19 cellular contexts compared by ENCODE assay signal in the genomic region with DNA sequence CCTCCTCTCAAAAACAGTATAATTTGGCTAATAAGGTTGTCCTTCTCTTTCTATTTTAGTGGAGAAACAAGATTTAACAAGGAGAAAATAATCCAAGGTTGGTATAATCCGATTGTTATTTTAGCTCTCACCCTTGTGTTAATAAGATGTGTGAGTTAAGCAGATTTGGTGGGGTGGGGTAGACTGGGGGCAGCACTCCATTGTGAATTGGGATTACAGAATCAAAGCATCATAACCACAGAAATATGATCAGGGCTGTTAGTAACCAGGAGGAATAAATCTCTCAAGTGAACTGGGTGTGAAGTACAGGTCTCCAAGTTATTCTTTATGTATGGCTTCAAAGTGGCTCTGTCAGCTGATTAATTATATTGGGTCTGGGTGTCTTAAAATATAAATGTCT. TPM values are rescaled to one million over a fixed set of nuclear protein-coding genes. Genes with fewer than 3 reads are reported as not detected.
DNase-seq lines count a peak whose midpoint lies in the region; ATAC-seq and TF ChIP-seq lines count a peak whose summit lies in the region.
"Had no signal": no experiment of that assay in that cellular context is flagged by ENCODE, and none has a peak within 500 bp of the region (broad histone marks: within the 10 kb centered on the region; RNA-seq: fewer than 3 reads in every experiment).

No MANE protein-coding gene starts in this region.

- H3K27me3 Mint-ChIP-seq in activated T-cell treated with anti-CD3 and anti-CD28 coated beads, Interleukin-2, amount 50 U/mL, for 24 hours, result no peaks in the 10 kb centered on the region
- no peaks in the 10 kb centered on the region for H3K27me3 Mint-ChIP-seq in activated T-cell treated with anti-CD3 and anti-CD28 coated beads, Interleukin-2, amount 50 U/mL, for 4 hours (ENCODE audit: low read depth)
- H3K27me3 Mint-ChIP-seq in brain, result no peaks in the 10 kb centered on the region
- no peaks in the 10 kb centered on the region for H3K27me3 Mint-ChIP-seq in stimulated activated memory B cell treated with anti-CD40 and anti-IgM and Interleukin-4, amounts not matched to agents 10 μg/mL and 1 μg/mL and 100 μg/mL, for 72 hours
- H3K27me3 Mint-ChIP-seq: IgD-negative memory B cell had no signal

- no peak for ATAC-seq in activated T-cell treated with anti-CD3 and anti-CD28 coated beads, Interleukin-2, amount 50 U/mL, for 4 hours
- no peak for ATAC-seq in stimulated activated memory B cell treated with anti-CD40 and anti-IgM and Interleukin-4, amounts not matched to agents 10 μg/mL and 1 μg/mL and 100 μg/mL, for 72 hours
- ATAC-seq in GM21367 (IDR thresholded peaks at IDR 0.05; ENCODE audit: unreplicated experiment), result no peak
- ATAC-seq: A549; CD8-positive, alpha-beta T cell; HCT116 had no signal

- no peak for TF ChIP-seq CTCF in brain (conservative IDR thresholded peaks at IDR 0.05)

- H3K4me1 Mint-ChIP-seq in activated T-cell treated with anti-CD3 and anti-CD28 coated beads, Interleukin-2, amount 50 U/mL, for 24 hours (ENCODE audit: low read depth), result peaks cover 14% of the 10 kb centered on the region
- H3K4me1 Mint-ChIP-seq in activated T-cell treated with anti-CD3 and anti-CD28 coated beads, Interleukin-2, amount 50 U/mL, for 4 hours (ENCODE audit: low read depth), result peaks cover 3% of the 10 kb centered on the region
- peaks cover 26% of the 10 kb centered on the region for H3K4me1 Mint-ChIP-seq in brain
- peaks cover 23% of the 10 kb centered on the region for H3K4me1 Mint-ChIP-seq in stimulated activated memory B cell treated with anti-CD40 and anti-IgM and Interleukin-4, amounts not matched to agents 10 μg/mL and 1 μg/mL and 100 μg/mL, for 72 hours

- peaks cover 60% of the 10 kb centered on the region for H3K36me3 Mint-ChIP-seq in activated T-cell treated with anti-CD3 and anti-CD28 coated beads, Interleukin-2, amount 50 U/mL, for 24 hours (ENCODE audit: low read depth)
- H3K36me3 Mint-ChIP-seq in activated T-cell treated with anti-CD3 and anti-CD28 coated beads, Interleukin-2, amount 50 U/mL, for 4 hours (ENCODE audit: insufficient read depth), result peaks cover 20% of the 10 kb centered on the region
- peaks cover 76% of the 10 kb centered on the region for H3K36me3 Mint-ChIP-seq in brain
- peaks cover 41% of the 10 kb centered on the region for H3K36me3 Mint-ChIP-seq in stimulated activated memory B cell treated with anti-CD40 and anti-IgM and Interleukin-4, amounts not matched to agents 10 μg/mL and 1 μg/mL and 100 μg/mL, for 72 hours

- no peaks in the 10 kb centered on the region for H3K9me3 Mint-ChIP-seq in activated T-cell treated with anti-CD3 and anti-CD28 coated beads, Interleukin-2, amount 50 U/mL, for 24 hours
- H3K9me3 Mint-ChIP-seq in activated T-cell treated with anti-CD3 and anti-CD28 coated beads, Interleukin-2, amount 50 U/mL, for 4 hours, result no peaks in the 10 kb centered on the region
- peaks cover 2 to 19% (median 3%) of the 10 kb centered on the region in 5 experiments for H3K9me3 Mint-ChIP-seq in brain
- no peaks in the 10 kb centered on the region for H3K9me3 Mint-ChIP-seq in stimulated activated memory B cell treated with anti-CD40 and anti-IgM and Interleukin-4, amounts not matched to agents 10 μg/mL and 1 μg/mL and 100 μg/mL, for 72 hours
- H3K9me3 Mint-ChIP-seq: CD8-positive, alpha-beta T cell; IgD-negative memory B cell had no signal

- H3K27ac Mint-ChIP-seq in activated T-cell treated with anti-CD3 and anti-CD28 coated beads, Interleukin-2, amount 50 U/mL, for 24 hours, result peak overlapping the region; percentile 48
- H3K27ac Mint-ChIP-seq in brain, result peak overlapping the region in 3 of 5 experiments; percentile 18 to 68 (median 61)
- H3K27ac Mint-ChIP-seq in stimulated activated memory B cell treated with anti-CD40 and anti-IgM and Interleukin-4, amounts not matched to agents 10 μg/mL and 1 μg/mL and 100 μg/mL, for 72 hours, result peak overlapping the region; percentile 24
- H3K27ac Mint-ChIP-seq: CD8-positive, alpha-beta T cell had no signal

- no peak for DNase-seq in activated T-cell treated with anti-CD3 and anti-CD28 coated beads, Interleukin-2, amount 50 U/mL, for 24 hours
- no peak for DNase-seq in activated T-cell treated with anti-CD3 and anti-CD28 coated beads, Interleukin-2, amount 50 U/mL, for 4 hours
- DNase-seq in NCI-H82 (lab: John Stamatoyannopoulos, UW) (peak; percentile 93), H4 (ENCODE audit: low spot score) (no peak)
- no peak for DNase-seq in effector CD8-positive, alpha-beta T cell (lab: John Stamatoyannopoulos, UW)
- DNase-seq: CD8-positive, alpha-beta T cell; COR-L47; DMS53; GF-D8 had no signal

- H3K4me3 Mint-ChIP-seq in activated T-cell treated with anti-CD3 and anti-CD28 coated beads, Interleukin-2, amount 50 U/mL, for 24 hours, result no peak overlapping the region
- no peak overlapping the region for H3K4me3 Mint-ChIP-seq in activated T-cell treated with anti-CD3 and anti-CD28 coated beads, Interleukin-2, amount 50 U/mL, for 4 hours
- H3K4me3 Mint-ChIP-seq in brain, result peak overlapping the region in 1 of 5 experiments; percentile 12
- no peak overlapping the region for H3K4me3 Mint-ChIP-seq in stimulated activated memory B cell treated with anti-CD40 and anti-IgM and Interleukin-4, amounts not matched to agents 10 μg/mL and 1 μg/mL and 100 μg/mL, for 72 hours
- H3K4me3 Mint-ChIP-seq: CD14-positive monocyte; CD8-positive, alpha-beta T cell; IgD-negative memory B cell had no signal

RNA-seq across cellular contexts. Expression of gene TIGAR, which starts 10.2 kb away (rescaled TPM):
- total RNA-seq in activated T-cell treated with anti-CD3 and anti-CD28 coated beads, Interleukin-2, amount 50 U/mL, for 4 hours, result 10 to 100 TPM; 12.3 to 21.3 (median 17.8) TPM
- polyA plus RNA-seq in brain (ENCODE audit: insufficient read depth, low read depth, low replicate concordance), result 4.4 TPM
- 8.0 and 15.4 TPM in 2 replicates for total RNA-seq in H4 (2014; rRNA removed; shearing (Covaris generic))

RNA-seq across cellular contexts. Expression of gene FGF23, which starts 48.3 kb away (rescaled TPM):
- not detected for total RNA-seq in activated T-cell treated with anti-CD3 and anti-CD28 coated beads, Interleukin-2, amount 50 U/mL, for 4 hours
- polyA plus RNA-seq in brain (ENCODE audit: insufficient read depth, low read depth, low replicate concordance), result not detected
- total RNA-seq in H4 (2014; rRNA removed; shearing (Covaris generic)), result not detected in 2 replicates
- total RNA-seq: CD8-positive, alpha-beta T cell; HT1080 had no signal
- polyA plus RNA-seq: A549, AG04450, BJ, CD14-positive monocyte, IgD-negative memory B cell had no signal

RNA-seq across cellular contexts. Expression of gene CCND2, which starts 57.7 kb away (rescaled TPM):
- total RNA-seq in activated T-cell treated with anti-CD3 and anti-CD28 coated beads, Interleukin-2, amount 50 U/mL, for 4 hours, result 1,000 to 10,000 TPM in 1 of 3 donors, 100 to 1,000 TPM in 2; 867 to 1,094 (median 990) TPM
- polyA plus RNA-seq in brain (ENCODE audit: insufficient read depth, low read depth, low replicate concordance), result 3.1 TPM
- total RNA-seq in H4 (2014; rRNA removed; shearing (Covaris generic)), result 92.1 and 98.0 TPM in 2 replicates
